In the genomic region with DNA sequence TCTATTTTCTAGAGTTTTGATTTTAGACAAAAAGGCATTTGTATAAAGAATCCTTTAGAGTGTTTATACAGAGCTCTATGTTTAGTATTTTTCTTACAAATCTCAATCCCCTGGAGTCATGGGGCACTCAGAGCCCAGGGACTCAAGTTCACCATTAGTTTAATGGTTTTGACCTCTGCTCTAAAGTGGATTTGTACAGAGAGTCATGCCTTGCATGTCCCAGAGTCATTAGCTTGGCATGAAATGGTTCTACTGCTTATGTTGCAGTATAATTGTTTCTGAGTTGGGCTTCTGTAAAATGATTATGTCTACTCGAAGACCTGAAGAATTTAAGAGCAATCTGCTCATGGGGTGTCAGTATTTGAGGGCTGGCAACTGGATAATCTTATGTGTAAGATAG, we compare ENCODE assay signal across 31 cellular contexts.
A peak's percentile ranks its signal among the peaks of the same experiment; 100 is the strongest.
DNase-seq lines count a peak whose midpoint lies in the region; TF ChIP-seq lines count a peak whose summit lies in the region.
"Had no signal": no experiment of that assay in that cellular context is flagged by ENCODE, and none has a peak within 500 bp of the region (broad histone marks: within the 10 kb centered on the region; RNA-seq: fewer than 3 reads in every experiment).

No MANE protein-coding gene starts in this region.

- H3K36me3 Mint-ChIP-seq in activated CD4-positive, alpha-beta T cell treated with anti-CD3 and anti-CD28 coated beads, Interleukin-2, amount 10 ng/mL, durations not matched to agents 24 days and 14 days (ENCODE audit: low read depth), result no peaks in the 10 kb centered on the region
- H3K36me3 Mint-ChIP-seq in chondrocyte (ENCODE audit: low read depth), result peaks cover 1% of the 10 kb centered on the region
- no peaks in the 10 kb centered on the region for H3K36me3 Mint-ChIP-seq in activated T-helper 2 cell treated with anti-CD3 and anti-CD28 coated beads, Interferon-gamma antibody, Interleukin-2, Interleukin-4, amounts not matched to agents 10 μg/mL and 5 μg/mL and 100 μg/mL, durations not matched to agents 14 hours and 24 hours and 36 hours (ENCODE audit: low read depth)
- H3K36me3 Mint-ChIP-seq: mesothelial cell of epicardium; naive B cell; stimulated activated memory B cell treated with anti-CD40 and anti-IgM and Interleukin-4, amounts not matched to agents 10 μg/mL and 1 μg/mL and 100 μg/mL, for 72 hours; type B pancreatic cell had no signal

- no peak overlapping the region for H3K4me3 Mint-ChIP-seq in activated CD4-positive, alpha-beta T cell treated with anti-CD3 and anti-CD28 coated beads, Interleukin-2, amount 10 ng/mL, durations not matched to agents 24 days and 14 days
- H3K4me3 Mint-ChIP-seq in chondrocyte (ENCODE audit: unreplicated experiment), result no peak overlapping the region
- H3K4me3 Mint-ChIP-seq in activated T-helper 2 cell treated with anti-CD3 and anti-CD28 coated beads, Interferon-gamma antibody, Interleukin-2, Interleukin-4, amounts not matched to agents 10 μg/mL and 5 μg/mL and 100 μg/mL, durations not matched to agents 14 hours and 24 hours and 36 hours (ENCODE audit: low read depth), result no peak overlapping the region
- H3K4me3 Mint-ChIP-seq: activated CD4-positive, alpha-beta memory T cell treated with anti-CD3 and anti-CD28 coated beads, Interleukin-2, amount 10 ng/mL, durations not matched to agents 7 days and 5 days; CD4-positive, alpha-beta T cell; mesothelial cell of epicardium; naive B cell; stimulated activated memory B cell treated with anti-CD40 and anti-IgM and Interleukin-4, amounts not matched to agents 10 μg/mL and 1 μg/mL and 100 μg/mL, for 72 hours; type B pancreatic cell had no signal

- no peaks in the 10 kb centered on the region for H3K4me1 Mint-ChIP-seq in activated CD4-positive, alpha-beta T cell treated with anti-CD3 and anti-CD28 coated beads, Interleukin-2, amount 10 ng/mL, durations not matched to agents 24 days and 14 days
- peaks cover 6% of the 10 kb centered on the region for H3K4me1 Mint-ChIP-seq in chondrocyte (ENCODE audit: low read depth)
- no peaks in the 10 kb centered on the region for H3K4me1 Mint-ChIP-seq in activated T-helper 2 cell treated with anti-CD3 and anti-CD28 coated beads, Interferon-gamma antibody, Interleukin-2, Interleukin-4, amounts not matched to agents 10 μg/mL and 5 μg/mL and 100 μg/mL, durations not matched to agents 14 hours and 24 hours and 36 hours (ENCODE audit: low read depth)
- H3K4me1 Mint-ChIP-seq: activated CD4-positive, alpha-beta memory T cell treated with anti-CD3 and anti-CD28 coated beads, Interleukin-2, amount 10 ng/mL, durations not matched to agents 7 days and 5 days; mesothelial cell of epicardium; naive B cell; stimulated activated memory B cell treated with anti-CD40 and anti-IgM and Interleukin-4, amounts not matched to agents 10 μg/mL and 1 μg/mL and 100 μg/mL, for 72 hours had no signal

- in situ Hi-C loops in GM13977 (cut with MboI; ENCODE audit: low pct_unique_long_range_greater_than_20kb, low sequenced_read_pairs, unreplicated experiment), result no loop called here

- intact Hi-C loops in activated CD4-positive, alpha-beta T cell treated with anti-CD3 and anti-CD28 coated beads, Interleukin-2, amount 10 ng/mL, durations not matched to agents 24 days and 14 days (cut with micrococcal nuclease), result no loop called here
- intact Hi-C loops in activated T-helper 2 cell treated with anti-CD3 and anti-CD28 coated beads, Interferon-gamma antibody, Interleukin-2, Interleukin-4, amounts not matched to agents 10 μg/mL and 5 μg/mL and 100 μg/mL, durations not matched to agents 14 hours and 24 hours and 36 hours (cut with micrococcal nuclease), result no loop called here

- H3K9me3 Mint-ChIP-seq in activated CD4-positive, alpha-beta T cell treated with anti-CD3 and anti-CD28 coated beads, Interleukin-2, amount 10 ng/mL, durations not matched to agents 24 days and 14 days, result no peaks in the 10 kb centered on the region
- H3K9me3 Mint-ChIP-seq in chondrocyte (ENCODE audit: low read depth), result no peaks in the 10 kb centered on the region
- H3K9me3 Mint-ChIP-seq in activated T-helper 2 cell treated with anti-CD3 and anti-CD28 coated beads, Interferon-gamma antibody, Interleukin-2, Interleukin-4, amounts not matched to agents 10 μg/mL and 5 μg/mL and 100 μg/mL, durations not matched to agents 14 hours and 24 hours and 36 hours, result no peaks in the 10 kb centered on the region
- H3K9me3 Mint-ChIP-seq: activated CD4-positive, alpha-beta memory T cell treated with anti-CD3 and anti-CD28 coated beads, Interleukin-2, amount 10 ng/mL, durations not matched to agents 7 days and 5 days; CD4-positive, alpha-beta T cell; stimulated activated memory B cell treated with anti-CD40 and anti-IgM and Interleukin-4, amounts not matched to agents 10 μg/mL and 1 μg/mL and 100 μg/mL, for 72 hours; type B pancreatic cell had no signal

- H3K27me3 Mint-ChIP-seq in activated CD4-positive, alpha-beta T cell treated with anti-CD3 and anti-CD28 coated beads, Interleukin-2, amount 10 ng/mL, durations not matched to agents 24 days and 14 days, result peaks cover 10% of the 10 kb centered on the region
- no peaks in the 10 kb centered on the region for H3K27me3 Mint-ChIP-seq in chondrocyte (ENCODE audit: low read depth)
- peaks cover 13% of the 10 kb centered on the region for H3K27me3 Mint-ChIP-seq in activated T-helper 2 cell treated with anti-CD3 and anti-CD28 coated beads, Interferon-gamma antibody, Interleukin-2, Interleukin-4, amounts not matched to agents 10 μg/mL and 5 μg/mL and 100 μg/mL, durations not matched to agents 14 hours and 24 hours and 36 hours (ENCODE audit: low read depth)
- H3K27me3 Mint-ChIP-seq: CD4-positive, alpha-beta T cell; naive B cell; stimulated activated memory B cell treated with anti-CD40 and anti-IgM and Interleukin-4, amounts not matched to agents 10 μg/mL and 1 μg/mL and 100 μg/mL, for 72 hours; type B pancreatic cell had no signal

- TF ChIP-seq CTCF in chondrocyte (IDR thresholded peaks at IDR 0.05) (no peak), GM13977 (IDR thresholded peaks at IDR 0.05; ENCODE audit: extremely low read depth, insufficient read depth, missing control alignments) (no peak)

- peak; percentile 30 for DNase-seq in activated CD4-positive, alpha-beta T cell treated with anti-CD3 and anti-CD28 coated beads, Interleukin-2, amount 10 ng/mL, durations not matched to agents 24 days and 14 days
- DNase-seq in activated CD4-positive, alpha-beta T cell treated with anti-CD3 and anti-CD28 coated beads, Interleukin-2, amount 50 U/mL, for 1 hour, result no peak
- DNase-seq in chondrocyte (ENCODE audit: low spot score) (no peak), left kidney (ENCODE audit: low read depth, low spot score) (peak; percentile 50), CD1c-positive myeloid dendritic cell (ENCODE audit: extremely low spot score) (no peak), GM13977 (ENCODE audit: low spot score) (no peak), GM19240 (ENCODE audit: insufficient read length, low spot score) (no peak)
- no peak for DNase-seq in activated T-helper 2 cell treated with anti-CD3 and anti-CD28 coated beads, Interferon-gamma antibody, Interleukin-2, Interleukin-4, amounts not matched to agents 10 μg/mL and 5 μg/mL and 100 μg/mL, durations not matched to agents 14 hours and 24 hours and 36 hours (ENCODE audit: low spot score)
- DNase-seq: 8988T; activated CD4-positive, alpha-beta memory T cell treated with anti-CD3 and anti-CD28 coated beads, Interleukin-2, amount 10 ng/mL, durations not matched to agents 7 days and 5 days; activated CD4-positive, CD25-positive, alpha-beta regulatory T cell treated with anti-CD3 and anti-CD28 coated beads, Interleukin-2, amount 50 U/mL, for 72 hours; activated CD8-positive, alpha-beta memory T cell treated with anti-CD3 and anti-CD28 coated beads, Interleukin-2, amount 50 U/mL, for 48 hours; activated naive CD4-positive, alpha-beta T cell treated with anti-CD3 and anti-CD28 coated beads, Interleukin-2, amount 50 U/mL, for 16 hours; AML-193; amniotic stem cell; CD4-positive, alpha-beta T cell; effector CD4-positive, alpha-beta T cell; HCEC 1CT; head of caudate nucleus; kidney; naive B cell; NCI-H146; NCI-H2107; NCI-H446 treated with DMSO at 0.1 percent for 48 hours; NCI-H82; posterior cingulate gyrus; SIG-M5; substantia nigra had no signal

- no peak overlapping the region for H3K27ac Mint-ChIP-seq in activated CD4-positive, alpha-beta T cell treated with anti-CD3 and anti-CD28 coated beads, Interleukin-2, amount 10 ng/mL, durations not matched to agents 24 days and 14 days
- H3K27ac Mint-ChIP-seq in chondrocyte (ENCODE audit: unreplicated experiment), result peak overlapping the region; percentile 49
- no peak overlapping the region for H3K27ac Mint-ChIP-seq in activated T-helper 2 cell treated with anti-CD3 and anti-CD28 coated beads, Interferon-gamma antibody, Interleukin-2, Interleukin-4, amounts not matched to agents 10 μg/mL and 5 μg/mL and 100 μg/mL, durations not matched to agents 14 hours and 24 hours and 36 hours
- H3K27ac Mint-ChIP-seq: activated CD4-positive, alpha-beta memory T cell treated with anti-CD3 and anti-CD28 coated beads, Interleukin-2, amount 10 ng/mL, durations not matched to agents 7 days and 5 days; CD4-positive, alpha-beta T cell; mesothelial cell of epicardium; stimulated activated memory B cell treated with anti-CD40 and anti-IgM and Interleukin-4, amounts not matched to agents 10 μg/mL and 1 μg/mL and 100 μg/mL, for 72 hours; type B pancreatic cell had no signal

Comparison
In these comparisons a context has a peak if more than half of its experiments do, and no peak if none do; other contexts are left out.
1. DNase-seq: peak in activated CD4-positive, alpha-beta T cell treated with anti-CD3 and anti-CD28 coated beads, Interleukin-2, amount 10 ng/mL, durations not matched to agents 24 days and 14 days (single experiment) and left kidney (single experiment); none in activated CD4-positive, alpha-beta T cell treated with anti-CD3 and anti-CD28 coated beads, Interleukin-2, amount 50 U/mL, for 1 hour (single experiment), chondrocyte (single experiment), activated T-helper 2 cell treated with anti-CD3 and anti-CD28 coated beads, Interferon-gamma antibody, Interleukin-2, Interleukin-4, amounts not matched to agents 10 μg/mL and 5 μg/mL and 100 μg/mL, durations not matched to agents 14 hours and 24 hours and 36 hours (single experiment), CD1c-positive myeloid dendritic cell (single experiment), GM13977 (single experiment) and GM19240 (single experiment).